In genomic region chr1:36355811-36356210, GRCh38 we compare ENCODE assay signal across 17 cellular contexts.
"Had no signal": no experiment of that assay in that cellular context is flagged by ENCODE, and none has a peak within 500 bp of the region (broad histone marks: within the 10 kb centered on the region; RNA-seq: fewer than 3 reads in every experiment).

No MANE protein-coding gene starts in this region.

- ATAC-seq: activated T-cell treated with anti-CD3 and anti-CD28 coated beads, Interleukin-2, amount 50 U/mL, for 72 hours; left ventricle myocardium superior; SK-N-SH treated with all-trans-retinoic acid at 6 μM for 48 hours; stimulated activated memory B cell treated with anti-CD40 and anti-IgM and Interleukin-4, amounts not matched to agents 10 μg/mL and 1 μg/mL and 100 μg/mL, for 72 hours had no signal

- DNase-seq: activated CD4-positive, alpha-beta T cell treated with anti-CD3 and anti-CD28 coated beads for 4 hours; activated CD8-positive, alpha-beta memory T cell treated with anti-CD3 and anti-CD28 coated beads, Interleukin-2, amount 50 U/mL, for 48 hours; activated gamma-delta T cell treated with Interleukin-2 at 50 U/mL for 16 hours; activated T-cell treated with anti-CD3 and anti-CD28 coated beads, Interleukin-2, amount 50 U/mL, for 72 hours; anterior cingulate cortex; cortex of kidney; effector CD4-positive, alpha-beta T cell; esophagus squamous epithelium; hippocampal formation; left ventricle myocardium superior; pancreas; stimulated activated CD4-positive, alpha-beta T cell treated with anti-CD3 and anti-CD28 coated beads, Interleukin-12 subunit alpha, Interleukin-12 subunit beta, amount 100 ng/mL, for 4 hours; stimulated activated CD4-positive, alpha-beta T cell treated with anti-CD3 and anti-CD28 coated beads, Interleukin-2, amount 100 ng/mL, for 24 hours; thyroid gland had no signal

- H3K27me3 Mint-ChIP-seq: stimulated activated memory B cell treated with anti-CD40 and anti-IgM and Interleukin-4, amounts not matched to agents 10 μg/mL and 1 μg/mL and 100 μg/mL, for 72 hours had no signal

- H3K9me3 ChIP-seq: esophagus squamous epithelium, pancreas, thyroid gland had no signal

- H3K4me3 ChIP-seq: esophagus squamous epithelium, pancreas, thyroid gland had no signal

- H3K4me1 ChIP-seq: pancreas had no signal

- H3K9me3 Mint-ChIP-seq: activated T-cell treated with anti-CD3 and anti-CD28 coated beads, Interleukin-2, amount 50 U/mL, for 72 hours; nephron; stimulated activated memory B cell treated with anti-CD40 and anti-IgM and Interleukin-4, amounts not matched to agents 10 μg/mL and 1 μg/mL and 100 μg/mL, for 72 hours had no signal

- H3K27ac ChIP-seq: esophagus squamous epithelium, pancreas, thyroid gland had no signal

- H3K27me3 ChIP-seq: esophagus squamous epithelium, pancreas, thyroid gland had no signal

- H3K4me3 Mint-ChIP-seq: activated T-cell treated with anti-CD3 and anti-CD28 coated beads, Interleukin-2, amount 50 U/mL, for 72 hours; nephron; stimulated activated memory B cell treated with anti-CD40 and anti-IgM and Interleukin-4, amounts not matched to agents 10 μg/mL and 1 μg/mL and 100 μg/mL, for 72 hours had no signal

- H3K27ac Mint-ChIP-seq: activated T-cell treated with anti-CD3 and anti-CD28 coated beads, Interleukin-2, amount 50 U/mL, for 72 hours; nephron; stimulated activated memory B cell treated with anti-CD40 and anti-IgM and Interleukin-4, amounts not matched to agents 10 μg/mL and 1 μg/mL and 100 μg/mL, for 72 hours had no signal
